Comparison of ENCODE assay signal across 19 cellular contexts in the genomic region with DNA sequence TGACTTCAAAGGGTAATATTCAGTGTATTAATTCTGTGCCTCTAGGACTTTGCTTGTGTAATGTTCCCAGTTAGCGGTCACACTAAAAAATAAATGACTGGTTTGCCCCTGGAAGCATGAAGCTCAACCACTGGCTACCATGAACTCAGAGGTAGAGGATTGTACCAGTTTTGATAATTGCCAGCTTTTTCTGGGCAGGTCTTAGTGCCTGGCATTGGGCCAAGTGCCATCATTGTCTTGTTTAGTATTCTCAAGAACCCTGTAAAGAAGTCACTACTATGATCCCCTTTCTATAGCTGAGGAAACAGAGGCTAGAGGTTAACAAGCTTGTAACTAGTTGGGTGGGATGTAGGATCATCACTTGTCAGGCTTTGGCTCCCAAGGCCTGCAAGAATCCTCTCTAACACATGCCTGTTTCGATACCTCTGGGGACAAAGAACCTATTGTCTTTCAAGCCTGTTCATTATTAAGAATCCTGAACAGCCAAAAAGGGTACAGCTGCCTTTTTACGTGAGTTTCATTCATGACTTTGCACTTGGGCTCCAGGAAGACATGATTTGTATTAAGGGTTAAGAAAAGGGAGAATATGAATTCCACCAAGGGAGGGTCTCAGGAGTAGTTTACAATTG.
A peak's percentile ranks its signal among the peaks of the same experiment; 100 is the strongest.
DNase-seq lines count a peak whose midpoint lies in the region; ATAC-seq and TF ChIP-seq lines count a peak whose summit lies in the region.
"Had no signal": no experiment of that assay in that cellular context is flagged by ENCODE, and none has a peak within 500 bp of the region (broad histone marks: within the 10 kb centered on the region; RNA-seq: fewer than 3 reads in every experiment).

No MANE protein-coding gene starts in this region.

- no peaks in the 10 kb centered on the region for H3K9me3 ChIP-seq in right atrium auricular region
- no peaks in the 10 kb centered on the region for H3K9me3 ChIP-seq in left ventricle myocardium inferior (replicated peaks)
- H3K9me3 ChIP-seq in mesenchymal stem cell (ENCODE audit: control insufficient read depth, low read length) = no peaks in the 10 kb centered on the region
- H3K9me3 ChIP-seq: adrenal gland, BLaER1 had no signal

- 93% methylated on average over 3 of the region's 3 CpGs for WGBS in mesenchymal stem cell

- H3K79me1 ChIP-seq in mesenchymal stem cell (replicated peaks; ENCODE audit: low read length, poor library complexity, severe bottlenecking) = no peaks in the 10 kb centered on the region

- H3K18ac ChIP-seq in mesenchymal stem cell (ENCODE audit: low read depth in 1 of 2, low read length in 2 of 2) = peak overlapping the region in 1 of 2 experiments; percentile 6

- no peaks in the 10 kb centered on the region for H3K9me3 Mint-ChIP-seq in type B pancreatic cell
- H3K9me3 Mint-ChIP-seq: effector memory CD8-positive, alpha-beta T cell had no signal

- no peaks in the 10 kb centered on the region for H3K36me3 Mint-ChIP-seq in type B pancreatic cell

- peak overlapping the region; percentile 43 for H2AK5ac ChIP-seq in mesenchymal stem cell (ENCODE audit: low read length, severe bottlenecking)

- ATAC-seq in HG03139 (IDR thresholded peaks at IDR 0.05; ENCODE audit: unreplicated experiment) (no peak), GM21723 (IDR thresholded peaks at IDR 0.05; ENCODE audit: unreplicated experiment) (no peak)
- ATAC-seq: effector memory CD8-positive, alpha-beta T cell; sciatic nerve had no signal

- peak overlapping the region; percentile 31 for H3K27ac Mint-ChIP-seq in type B pancreatic cell

- intact Hi-C loops in left ventricle myocardium inferior (cut with micrococcal nuclease) = loop anchor here (10.0 kb wide), 2 partner anchors 121 to 769 kb away; a partner anchor contains a TSS

- H2BK120ac ChIP-seq in mesenchymal stem cell (ENCODE audit: low read depth, low read length) = no peak overlapping the region

- H3K4ac ChIP-seq in mesenchymal stem cell (ENCODE audit: low read depth in 1 of 2, low read length in 2 of 2) = peak overlapping the region in 1 of 2 experiments; percentile 6

- no peak overlapping the region for H3K4me2 ChIP-seq in mesenchymal stem cell (ENCODE audit: low read length, poor library complexity, severe bottlenecking)
- H3K4me2 ChIP-seq: BLaER1 had no signal

- H2AFZ ChIP-seq in mesenchymal stem cell (ENCODE audit: low read depth, low read length) = no peak overlapping the region

- H3K4me1 Mint-ChIP-seq in type B pancreatic cell (ENCODE audit: unreplicated experiment) = peaks cover 52% of the 10 kb centered on the region

- no peak overlapping the region for H4K91ac ChIP-seq in mesenchymal stem cell (ENCODE audit: low read length)

- no peak overlapping the region for H2BK5ac ChIP-seq in mesenchymal stem cell (ENCODE audit: low read depth, low read length, poor library complexity, severe bottlenecking)

- H3K36me3 ChIP-seq in right atrium auricular region (no peaks in the 10 kb centered on the region), left ventricle myocardium inferior (no peaks in the 10 kb centered on the region), mesenchymal stem cell (ENCODE audit: control insufficient read depth in 1 of 2, insufficient read depth in 2 of 2, low read depth in 1 of 2, low read length in 2 of 2) (no peaks in the 10 kb centered on the region)
- H3K36me3 ChIP-seq: adrenal gland, BLaER1, brain microvascular endothelial cell had no signal

- DNase-seq in right atrium auricular region (ENCODE audit: low spot score) (peak; percentile 58), left ventricle myocardium inferior (no peak), NCI-H526 (lab: John Stamatoyannopoulos, UW) (peak; percentile 68 to 69), mesenchymal stem cell (no peak), type B pancreatic cell (ENCODE audit: extremely low spot score, unreplicated experiment) (no peak), kidney glomerular epithelial cell (lab: John Stamatoyannopoulos, UW) (no peak)
- DNase-seq: ACHN; brain microvascular endothelial cell; effector memory CD8-positive, alpha-beta T cell; kidney; NCI-H1436; NCI-H226; stimulated activated CD4-positive, alpha-beta T cell treated with anti-CD3 and anti-CD28 coated beads, Interleukin-15, amount 100 ng/mL, for 24 hours had no signal

- peak overlapping the region in 1 of 2 experiments; percentile 38 for H2BK12ac ChIP-seq in mesenchymal stem cell (ENCODE audit: low read length in 2 of 2)

- no peak overlapping the region for H3K4me3 Mint-ChIP-seq in type B pancreatic cell

- no peak overlapping the region for H3K4me3 ChIP-seq in right atrium auricular region
- H3K4me3 ChIP-seq in left ventricle myocardium inferior = no peak overlapping the region
- H3K4me3 ChIP-seq in mesenchymal stem cell (ENCODE audit: insufficient read depth in 1 of 2, low read depth in 1 of 2, low read length in 2 of 2) = no peak overlapping the region
- H3K4me3 ChIP-seq: adrenal gland, BLaER1, lung had no signal

- H3K23ac ChIP-seq in mesenchymal stem cell (ENCODE audit: low read length in 2 of 2) = no peak overlapping the region

- no peaks in the 10 kb centered on the region for H3K4me1 ChIP-seq in right atrium auricular region
- peaks cover 27% of the 10 kb centered on the region for H3K4me1 ChIP-seq in left ventricle myocardium inferior
- peaks cover 6% of the 10 kb centered on the region for H3K4me1 ChIP-seq in mesenchymal stem cell (ENCODE audit: control insufficient read depth, insufficient read depth, low read depth, low read length)

- H3K9ac ChIP-seq in mesenchymal stem cell (ENCODE audit: low read length) = no peak overlapping the region
- H3K9ac ChIP-seq: BLaER1 had no signal

- no peak for TF ChIP-seq CTCF in right atrium auricular region (IDR thresholded peaks at IDR 0.05)
- no peak for TF ChIP-seq CTCF in left ventricle myocardium inferior (IDR thresholded peaks at IDR 0.05; ENCODE audit: borderline replicate concordance)
- no peak for TF ChIP-seq CTCF in type B pancreatic cell (conservative IDR thresholded peaks at IDR 0.05)

- H2BK15ac ChIP-seq in mesenchymal stem cell (ENCODE audit: low read depth, poor library complexity, severe bottlenecking) = no peak overlapping the region

- H3K27me3 Mint-ChIP-seq in type B pancreatic cell = peaks cover 3% of the 10 kb centered on the region
- H3K27me3 Mint-ChIP-seq: effector memory CD8-positive, alpha-beta T cell had no signal

- no peak overlapping the region for H3K14ac ChIP-seq in mesenchymal stem cell (ENCODE audit: low read length in 2 of 2)

- no peak overlapping the region for H3K27ac ChIP-seq in right atrium auricular region
- H3K27ac ChIP-seq in left ventricle myocardium inferior (replicated peaks) = no peak overlapping the region
- no peak overlapping the region for H3K27ac ChIP-seq in mesenchymal stem cell (ENCODE audit: low read length, poor library complexity, severe bottlenecking)
- H3K27ac ChIP-seq: adrenal gland, BLaER1, brain microvascular endothelial cell had no signal

- H3K27me3 ChIP-seq in right atrium auricular region (no peaks in the 10 kb centered on the region), left ventricle myocardium inferior (ENCODE audit: low read depth) (no peaks in the 10 kb centered on the region), mesenchymal stem cell (ENCODE audit: control insufficient read depth in 1 of 2, insufficient read depth in 1 of 2, low read length in 2 of 2) (no peaks in the 10 kb centered on the region)
- H3K27me3 ChIP-seq: adrenal gland, BLaER1, brain microvascular endothelial cell had no signal

- H4K8ac ChIP-seq in mesenchymal stem cell (ENCODE audit: low read length) = peak overlapping the region; percentile 39

Comparison
In these comparisons a context has a peak if more than half of its experiments do, and no peak if none do; other contexts are left out.
1. DNase-seq: peak in right atrium auricular region (single experiment) and NCI-H526 (2 of 2); none in left ventricle myocardium inferior (single experiment), mesenchymal stem cell (single experiment), type B pancreatic cell (single experiment) and kidney glomerular epithelial cell (single experiment).